Comparison of ENCODE assay signal across 1 cellular context in the genomic region with DNA sequence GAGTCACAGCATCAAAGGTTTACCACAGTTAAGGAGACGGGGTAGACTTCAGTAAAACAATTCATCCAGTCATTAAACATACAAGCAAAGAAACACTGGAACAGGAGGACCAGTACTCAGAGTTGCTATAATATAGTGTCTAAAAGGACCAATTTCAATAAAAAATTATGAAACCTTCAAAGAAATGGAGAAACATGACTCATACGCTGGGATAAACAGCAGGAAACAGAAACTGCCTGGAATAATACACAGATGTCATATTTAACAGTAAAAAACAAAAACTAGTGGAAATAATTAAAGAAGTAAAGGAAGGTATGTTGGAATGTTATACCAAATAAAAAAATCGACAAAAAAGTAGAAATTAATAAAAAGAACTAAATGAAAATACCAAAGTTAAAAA.
TF ChIP-seq lines count a peak whose summit lies in the region.

No MANE protein-coding gene starts in this region.

TF ChIP-seq in HepG2, 621 proteins besides CTCF, POLR2A, EP300 and RAD21 (continued from another document):
- TF ChIP-seq, protein P1, sequence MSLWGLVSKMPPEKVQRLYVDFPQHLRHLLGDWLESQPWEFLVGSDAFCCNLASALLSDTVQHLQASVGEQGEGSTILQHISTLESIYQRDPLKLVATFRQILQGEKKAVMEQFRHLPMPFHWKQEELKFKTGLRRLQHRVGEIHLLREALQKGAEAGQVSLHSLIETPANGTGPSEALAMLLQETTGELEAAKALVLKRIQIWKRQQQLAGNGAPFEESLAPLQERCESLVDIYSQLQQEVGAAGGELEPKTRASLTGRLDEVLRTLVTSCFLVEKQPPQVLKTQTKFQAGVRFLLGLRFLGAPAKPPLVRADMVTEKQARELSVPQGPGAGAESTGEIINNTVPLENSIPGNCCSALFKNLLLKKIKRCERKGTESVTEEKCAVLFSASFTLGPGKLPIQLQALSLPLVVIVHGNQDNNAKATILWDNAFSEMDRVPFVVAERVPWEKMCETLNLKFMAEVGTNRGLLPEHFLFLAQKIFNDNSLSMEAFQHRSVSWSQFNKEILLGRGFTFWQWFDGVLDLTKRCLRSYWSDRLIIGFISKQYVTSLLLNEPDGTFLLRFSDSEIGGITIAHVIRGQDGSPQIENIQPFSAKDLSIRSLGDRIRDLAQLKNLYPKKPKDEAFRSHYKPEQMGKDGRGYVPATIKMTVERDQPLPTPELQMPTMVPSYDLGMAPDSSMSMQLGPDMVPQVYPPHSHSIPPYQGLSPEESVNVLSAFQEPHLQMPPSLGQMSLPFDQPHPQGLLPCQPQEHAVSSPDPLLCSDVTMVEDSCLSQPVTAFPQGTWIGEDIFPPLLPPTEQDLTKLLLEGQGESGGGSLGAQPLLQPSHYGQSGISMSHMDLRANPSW (CRISPR knock-in tag; IDR thresholded peaks at IDR 0.05; ENCODE audit: borderline replicate concordance): no peak
- TF ChIP-seq, protein P2, sequence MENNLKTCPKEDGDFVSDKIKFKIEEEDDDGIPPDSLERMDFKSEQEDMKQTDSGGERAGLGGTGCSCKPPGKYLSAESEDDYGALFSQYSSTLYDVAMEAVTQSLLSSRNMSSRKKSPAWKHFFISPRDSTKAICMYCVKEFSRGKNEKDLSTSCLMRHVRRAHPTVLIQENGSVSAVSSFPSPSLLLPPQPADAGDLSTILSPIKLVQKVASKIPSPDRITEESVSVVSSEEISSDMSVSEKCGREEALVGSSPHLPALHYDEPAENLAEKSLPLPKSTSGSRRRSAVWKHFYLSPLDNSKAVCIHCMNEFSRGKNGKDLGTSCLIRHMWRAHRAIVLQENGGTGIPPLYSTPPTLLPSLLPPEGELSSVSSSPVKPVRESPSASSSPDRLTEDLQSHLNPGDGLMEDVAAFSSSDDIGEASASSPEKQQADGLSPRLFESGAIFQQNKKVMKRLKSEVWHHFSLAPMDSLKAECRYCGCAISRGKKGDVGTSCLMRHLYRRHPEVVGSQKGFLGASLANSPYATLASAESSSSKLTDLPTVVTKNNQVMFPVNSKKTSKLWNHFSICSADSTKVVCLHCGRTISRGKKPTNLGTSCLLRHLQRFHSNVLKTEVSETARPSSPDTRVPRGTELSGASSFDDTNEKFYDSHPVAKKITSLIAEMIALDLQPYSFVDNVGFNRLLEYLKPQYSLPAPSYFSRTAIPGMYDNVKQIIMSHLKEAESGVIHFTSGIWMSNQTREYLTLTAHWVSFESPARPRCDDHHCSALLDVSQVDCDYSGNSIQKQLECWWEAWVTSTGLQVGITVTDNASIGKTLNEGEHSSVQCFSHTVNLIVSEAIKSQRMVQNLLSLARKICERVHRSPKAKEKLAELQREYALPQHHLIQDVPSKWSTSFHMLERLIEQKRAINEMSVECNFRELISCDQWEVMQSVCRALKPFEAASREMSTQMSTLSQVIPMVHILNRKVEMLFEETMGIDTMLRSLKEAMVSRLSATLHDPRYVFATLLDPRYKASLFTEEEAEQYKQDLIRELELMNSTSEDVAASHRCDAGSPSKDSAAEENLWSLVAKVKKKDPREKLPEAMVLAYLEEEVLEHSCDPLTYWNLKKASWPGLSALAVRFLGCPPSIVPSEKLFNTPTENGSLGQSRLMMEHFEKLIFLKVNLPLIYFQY (CRISPR knock-in tag; IDR thresholded peaks at IDR 0.05; ENCODE audit: borderline replicate concordance): no peak
- no peak for TF ChIP-seq ZFP36L1 (CRISPR knock-in tag; IDR thresholded peaks at IDR 0.05)
- TF ChIP-seq EED (CRISPR knock-in tag; IDR thresholded peaks at IDR 0.05): no peak
- TF ChIP-seq HNRNPK (IDR thresholded peaks at IDR 0.05; ENCODE audit: low read depth, low read length, poor library complexity, severe bottlenecking): no peak
- TF ChIP-seq, protein P3, sequence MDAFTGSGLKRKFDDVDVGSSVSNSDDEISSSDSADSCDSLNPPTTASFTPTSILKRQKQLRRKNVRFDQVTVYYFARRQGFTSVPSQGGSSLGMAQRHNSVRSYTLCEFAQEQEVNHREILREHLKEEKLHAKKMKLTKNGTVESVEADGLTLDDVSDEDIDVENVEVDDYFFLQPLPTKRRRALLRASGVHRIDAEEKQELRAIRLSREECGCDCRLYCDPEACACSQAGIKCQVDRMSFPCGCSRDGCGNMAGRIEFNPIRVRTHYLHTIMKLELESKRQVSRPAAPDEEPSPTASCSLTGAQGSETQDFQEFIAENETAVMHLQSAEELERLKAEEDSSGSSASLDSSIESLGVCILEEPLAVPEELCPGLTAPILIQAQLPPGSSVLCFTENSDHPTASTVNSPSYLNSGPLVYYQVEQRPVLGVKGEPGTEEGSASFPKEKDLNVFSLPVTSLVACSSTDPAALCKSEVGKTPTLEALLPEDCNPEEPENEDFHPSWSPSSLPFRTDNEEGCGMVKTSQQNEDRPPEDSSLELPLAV (CRISPR knock-in tag; conservative IDR thresholded peaks at IDR 0.05; ENCODE audit: low read depth): no peak
- TF ChIP-seq, protein P4, sequence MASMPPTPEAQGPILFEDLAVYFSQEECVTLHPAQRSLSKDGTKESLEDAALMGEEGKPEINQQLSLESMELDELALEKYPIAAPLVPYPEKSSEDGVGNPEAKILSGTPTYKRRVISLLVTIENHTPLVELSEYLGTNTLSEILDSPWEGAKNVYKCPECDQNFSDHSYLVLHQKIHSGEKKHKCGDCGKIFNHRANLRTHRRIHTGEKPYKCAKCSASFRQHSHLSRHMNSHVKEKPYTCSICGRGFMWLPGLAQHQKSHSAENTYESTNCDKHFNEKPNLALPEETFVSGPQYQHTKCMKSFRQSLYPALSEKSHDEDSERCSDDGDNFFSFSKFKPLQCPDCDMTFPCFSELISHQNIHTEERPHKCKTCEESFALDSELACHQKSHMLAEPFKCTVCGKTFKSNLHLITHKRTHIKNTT (CRISPR knock-in tag; IDR thresholded peaks at IDR 0.05): no peak
- TF ChIP-seq ZNF841 (CRISPR knock-in tag; IDR thresholded peaks at IDR 0.05; ENCODE audit: borderline replicate concordance): no peak
- TF ChIP-seq HES4 (CRISPR knock-in tag; IDR thresholded peaks at IDR 0.05; ENCODE audit: borderline replicate concordance): no peak
- TF ChIP-seq NONO (IDR thresholded peaks at IDR 0.05): no peak
- no peak for TF ChIP-seq NONO (CRISPR knock-in tag; conservative IDR thresholded peaks at IDR 0.05)
- TF ChIP-seq, protein P5, sequence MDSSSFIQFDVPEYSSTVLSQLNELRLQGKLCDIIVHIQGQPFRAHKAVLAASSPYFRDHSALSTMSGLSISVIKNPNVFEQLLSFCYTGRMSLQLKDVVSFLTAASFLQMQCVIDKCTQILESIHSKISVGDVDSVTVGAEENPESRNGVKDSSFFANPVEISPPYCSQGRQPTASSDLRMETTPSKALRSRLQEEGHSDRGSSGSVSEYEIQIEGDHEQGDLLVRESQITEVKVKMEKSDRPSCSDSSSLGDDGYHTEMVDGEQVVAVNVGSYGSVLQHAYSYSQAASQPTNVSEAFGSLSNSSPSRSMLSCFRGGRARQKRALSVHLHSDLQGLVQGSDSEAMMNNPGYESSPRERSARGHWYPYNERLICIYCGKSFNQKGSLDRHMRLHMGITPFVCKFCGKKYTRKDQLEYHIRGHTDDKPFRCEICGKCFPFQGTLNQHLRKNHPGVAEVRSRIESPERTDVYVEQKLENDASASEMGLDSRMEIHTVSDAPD (CRISPR knock-in tag; IDR thresholded peaks at IDR 0.05): no peak
- TF ChIP-seq PAWR (CRISPR knock-in tag; IDR thresholded peaks at IDR 0.05; ENCODE audit: borderline replicate concordance): no peak
- TF ChIP-seq TEAD3 (CRISPR knock-in tag; optimal IDR thresholded peaks at IDR 0.05; ENCODE audit: borderline replicate concordance): no peak
- TF ChIP-seq CBX2 (IDR thresholded peaks at IDR 0.05; ENCODE audit: low read depth, low read length): no peak
- TF ChIP-seq CBX2 (CRISPR knock-in tag; IDR thresholded peaks at IDR 0.05; ENCODE audit: low read depth): no peak
- TF ChIP-seq ZNF772 (CRISPR knock-in tag; IDR thresholded peaks at IDR 0.05): no peak
TF ChIP-seq in HepG2: peak in this region for 0.
